ENCODE assay signal across 8 cellular contexts in the genomic region with DNA sequence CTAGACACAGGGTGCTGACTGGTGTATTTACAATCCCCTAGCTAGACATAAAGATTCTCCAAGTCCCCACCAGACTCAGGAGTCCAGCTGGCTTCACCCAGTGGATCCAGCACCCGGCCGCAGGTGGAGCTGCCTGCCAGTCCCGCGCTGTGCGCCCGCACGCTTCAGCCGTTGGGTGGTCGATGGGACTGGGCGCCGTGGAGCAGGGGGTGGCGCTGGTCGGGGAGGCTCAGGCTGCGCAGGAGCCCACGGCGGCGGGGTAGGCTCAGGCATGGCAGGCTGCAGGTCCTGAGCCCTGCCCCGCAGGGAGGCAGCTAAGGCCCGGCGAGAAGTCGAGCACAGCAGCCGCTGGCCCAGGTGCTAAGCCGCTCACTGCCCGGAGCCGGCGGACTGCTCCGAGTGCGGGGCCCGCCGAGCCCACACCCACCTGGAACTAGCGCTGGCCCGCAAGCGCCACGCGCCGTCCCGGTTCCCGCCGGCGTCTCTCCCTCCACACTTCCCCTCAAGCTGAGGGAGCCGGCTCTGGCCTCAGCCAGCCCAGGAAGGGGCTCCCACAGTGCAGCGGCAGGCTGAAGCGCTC. TPM values are rescaled to one million over a fixed set of nuclear protein-coding genes. Genes with fewer than 3 reads are reported as not detected.
DNase-seq lines count a peak whose midpoint lies in the region; ATAC-seq, FAIRE-seq and TF ChIP-seq lines count a peak whose summit lies in the region.
"Not testable (repeated sequence)": the region's sequence is repeated elsewhere in the genome, so short reads cannot be mapped to it uniquely, and the experiment has no call there.

No MANE protein-coding gene starts in this region.

- TF ChIP-seq EP300 in H1 (IDR thresholded peaks at IDR 0.05; ENCODE audit: borderline replicate concordance in 1 of 2, low read depth in 2 of 2, low read length in 2 of 2) = not testable (repeated sequence)

- H3K79me1 ChIP-seq in IMR-90 (ENCODE audit: low read depth in 1 of 2, low read length in 2 of 2); H1 (ENCODE audit: low read depth, low read length): not testable (repeated sequence)

- dilution Hi-C loops in IMR-90 (cut with HindIII; ENCODE audit: low sequenced_read_pairs, unreplicated experiment) = not testable (repeated sequence)

- not testable (repeated sequence) for H3K23me2 ChIP-seq in H1 (ENCODE audit: low read depth, low read length)

- DNase-seq in ELF-1 (ENCODE audit: low read depth, low spot score) (peak; percentile 50), activated gamma-delta T cell (lab: John Stamatoyannopoulos, UW) (peak; percentile 11), endodermal cell (peak; percentile 42), right cardiac atrium (peak in 2 of 3 donors; percentile 45 to 54)
- DNase-seq in GM23338 (ENCODE audit: low spot score); IMR-90; H1 (ENCODE audit: low read depth in 1 of 2, low spot score in 2 of 2); testis: not testable (repeated sequence)

- not testable (repeated sequence) for H3K27me3 Mint-ChIP-seq in GM23338 (ENCODE audit: insufficient read depth, low read depth, poor library complexity); endodermal cell (ENCODE audit: insufficient read depth)

- not testable (repeated sequence) for TF ChIP-seq POLR2A in IMR-90 (IDR thresholded peaks at IDR 0.05; ENCODE audit: low read depth, low read length); H1 (IDR thresholded peaks at IDR 0.05; ENCODE audit: control extremely low read depth in 1 of 2, low read depth in 2 of 2, low read length in 2 of 2); testis (IDR thresholded peaks at IDR 0.05)

- not testable (repeated sequence) for H4K20me1 ChIP-seq in GM23338 (replicated peaks; ENCODE audit: insufficient read depth); IMR-90 (ENCODE audit: insufficient read depth, low read length); H1 (replicated peaks in 1 of 2; ENCODE audit: control insufficient read depth in 1 of 2, insufficient read depth in 2 of 2, low read length in 2 of 2)

- H3K9me3 ChIP-seq in IMR-90 (ENCODE audit: control insufficient read depth, insufficient read depth, low read length); H1 (ENCODE audit: insufficient read depth in 2 of 2, low read depth in 1 of 2, low read length in 1 of 2); right cardiac atrium (ENCODE audit: control insufficient read depth, low read length); testis: not testable (repeated sequence)
- H3K9me3 ChIP-seq in endodermal cell (ENCODE audit: control insufficient read depth, low read length) = peaks cover 20% of the 10 kb centered on the region

- not testable (repeated sequence) for H2BK12ac ChIP-seq in H1 (ENCODE audit: low read depth, low read length)

- not testable (repeated sequence) for H3K9ac ChIP-seq in IMR-90 (ENCODE audit: low read depth, low read length); H1 (replicated peaks in 1 of 4; ENCODE audit: extremely low read depth in 1 of 4, low read depth in 3 of 4, low read length in 3 of 4); endodermal cell (ENCODE audit: extremely low read depth, low read length, poor library complexity, severe bottlenecking)

- WGBS in IMR-90 (ENCODE audit: extremely low coverage in 2 of 2, insufficient read length in 1 of 2), 2 experiments = 74% methylated on average over 19 of the region's 43 CpGs; no CpG with 5 or more reads in 1 of the 2 experiments
- 94% methylated on average over 23 of the region's 43 CpGs; no CpG with 5 or more reads in 1 of the 2 experiments for WGBS in H1 (ENCODE audit: extremely low coverage in 1 of 2, insufficient coverage in 1 of 2, insufficient read length in 1 of 2, insufficient replicate concordance in 2 of 2, low coverage in 1 of 2, low lambda C conversion rate in 2 of 2, missing lambda C conversion rate in 1 of 2), 2 experiments
- 94 to 96% methylated on average over 21 to 43 of the region's 43 CpGs for WGBS in endodermal cell (ENCODE audit: insufficient coverage in 1 of 2, insufficient read length in 1 of 2), 2 experiments
- WGBS in right cardiac atrium = 88% methylated on average over 43 of the region's 43 CpGs
- 78% methylated on average over 41 of the region's 43 CpGs; no CpG with 5 or more reads in 1 of the 2 donors for WGBS in testis, 2 donors

- not testable (repeated sequence) for TF ChIP-seq RAD21 in IMR-90 (IDR thresholded peaks at IDR 0.05; ENCODE audit: low read length); H1 (IDR thresholded peaks at IDR 0.05 in 1 of 2, conservative IDR thresholded peaks at IDR 0.05 in 1 of 2; ENCODE audit: low read depth in 2 of 2, low read length in 2 of 2)

- H3K27ac ChIP-seq in GM23338 (ENCODE audit: low read depth); IMR-90 (ENCODE audit: insufficient read depth, low read length); H1 (ENCODE audit: low read depth, low read length); endodermal cell (ENCODE audit: low read depth, low read length); right cardiac atrium (ENCODE audit: low read length); testis: not testable (repeated sequence)

- not testable (repeated sequence) for H2AK9ac ChIP-seq in IMR-90 (replicated peaks; ENCODE audit: low read depth, low read length, poor library complexity)

- not testable (repeated sequence) for H3K36me3 ChIP-seq in GM23338 (ENCODE audit: insufficient read depth); IMR-90 (ENCODE audit: control insufficient read depth, insufficient read depth, low read length); H1 (ENCODE audit: control insufficient read depth in 2 of 4, insufficient read depth in 4 of 4, low read length in 3 of 4); endodermal cell (ENCODE audit: control insufficient read depth, insufficient read depth, low read length); testis (ENCODE audit: low read depth, missing control alignments)

- H4K91ac ChIP-seq in IMR-90 (ENCODE audit: insufficient read depth, low read depth, low read length); H1 (replicated peaks; ENCODE audit: insufficient read length, low read length): not testable (repeated sequence)

- BruUV-seq in IMR-90 (replicated peaks; lab: Mats Ljungman, UMichigan) = not testable (repeated sequence)

- H3F3A ChIP-seq in GM23338 (replicated peaks; ENCODE audit: low read depth) = not testable (repeated sequence)

- H2BK5ac ChIP-seq in IMR-90 (ENCODE audit: low read depth, low read length, poor library complexity, severe bottlenecking); H1 (ENCODE audit: low read depth, low read length): not testable (repeated sequence)

- POLR2A ChIA-PET in IMR-90 (lab: Charles Lee; ENCODE audit: unreplicated experiment) = not testable (repeated sequence)
- POLR2A ChIA-PET in H1 (lab: Charles Lee; ENCODE audit: partially characterized antibody) = interaction anchor here (1.2 to 1.4 kb wide), 2 partner anchors 15 to 33 kb away, joined by 3 to 4 read pairs; no protein-coding TSS in a partner anchor

- not testable (repeated sequence) for H2AK5ac ChIP-seq in IMR-90 (ENCODE audit: low read depth, low read length); H1 (ENCODE audit: low read depth, low read length)

- not testable (repeated sequence) for H3K4me2 ChIP-seq in GM23338; IMR-90 (ENCODE audit: low read depth, low read length); H1 (ENCODE audit: insufficient read depth in 1 of 2, low read depth in 2 of 2, low read length in 2 of 2)

- not testable (repeated sequence) for H2BK15ac ChIP-seq in IMR-90 (ENCODE audit: low read depth, low read length); H1 (ENCODE audit: low read length)

- not testable (repeated sequence) for H3K4me1 ChIP-seq in GM23338 (ENCODE audit: insufficient read depth); IMR-90 (ENCODE audit: control insufficient read depth, insufficient read depth, low read length); H1 (replicated peaks in 1 of 4; ENCODE audit: control insufficient read depth in 3 of 4, insufficient read depth in 4 of 4, low read length in 3 of 4); endodermal cell (ENCODE audit: control insufficient read depth, insufficient read depth, low read length); right cardiac atrium (ENCODE audit: control insufficient read depth, insufficient read depth, low read length); testis

- H2BK20ac ChIP-seq in IMR-90 (ENCODE audit: low read depth, low read length); H1 (ENCODE audit: low read length): not testable (repeated sequence)

- H3K9me3 Mint-ChIP-seq in GM23338 (peaks cover 23% of the 10 kb centered on the region), endodermal cell (peaks cover 22% of the 10 kb centered on the region)

- in situ Hi-C loops in IMR-90 (cut with MboI; ENCODE audit: low sequenced_read_pairs) = not testable (repeated sequence)

- H3K27ac Mint-ChIP-seq in GM23338, endodermal cell: not testable (repeated sequence)

- H3K9me1 ChIP-seq in IMR-90 (ENCODE audit: insufficient read depth, low read length) = not testable (repeated sequence)

- H3K56ac ChIP-seq in IMR-90 (ENCODE audit: extremely low read depth, insufficient read depth, low read length); H1 (replicated peaks; ENCODE audit: insufficient read length, low read depth, low read length): not testable (repeated sequence)

- CTCF ChIA-PET in IMR-90 (lab: Yijun Ruan, JAX) = not testable (repeated sequence)
- CTCF ChIA-PET in H1 (lab: Charles Lee; ENCODE audit: partially characterized antibody) = interaction anchor here (0.6 to 1.4 kb wide), 5 partner anchors 21 to 192 kb away, joined by 3 to 4 read pairs (median 3); no protein-coding TSS in a partner anchor

- ATAC-seq in GM23338 = peak; percentile 78
- ATAC-seq in IMR-90 (ENCODE audit: low read depth) = 0 out of 2 replicates have a peak, but pooled peaks have one; percentile 24
- not testable (repeated sequence) for ATAC-seq in right cardiac atrium

- not testable (repeated sequence) for H3K4ac ChIP-seq in IMR-90 (ENCODE audit: low read depth, low read length); H1 (replicated peaks; ENCODE audit: insufficient read length, low read depth, low read length)

- not testable (repeated sequence) for H3K9me2 ChIP-seq in GM23338 (ENCODE audit: insufficient read depth)

- TF ChIP-seq CTCF in GM23338 (conservative IDR thresholded peaks at IDR 0.05; ENCODE audit: low read depth in 2 of 2); IMR-90 (conservative IDR thresholded peaks at IDR 0.05; ENCODE audit: low read depth, low read length); H1 (IDR thresholded peaks at IDR 0.05; ENCODE audit: control extremely low read depth in 1 of 3, insufficient read depth in 1 of 3, low read depth in 1 of 3, low read length in 3 of 3); endodermal cell (conservative IDR thresholded peaks at IDR 0.05); testis (IDR thresholded peaks at IDR 0.05): not testable (repeated sequence)

- H3K4me3 ChIP-seq in GM23338; IMR-90 (ENCODE audit: insufficient read depth, low read depth, low read length); H1 (ENCODE audit: extremely low read depth in 1 of 4, insufficient read depth in 2 of 4, low read depth in 3 of 4, low read length in 4 of 4); endodermal cell (ENCODE audit: low read length); right cardiac atrium (ENCODE audit: low read length): not testable (repeated sequence)
- H3K4me3 ChIP-seq in testis = peak overlapping the region; percentile 37 to 51

- not testable (repeated sequence) for H4K8ac ChIP-seq in IMR-90 (ENCODE audit: low read depth in 2 of 2, low read length in 2 of 2); H1 (ENCODE audit: extremely low read depth, insufficient read depth, low read length)

- H3K27me3 ChIP-seq in GM23338 (ENCODE audit: insufficient read depth); IMR-90 (ENCODE audit: control insufficient read depth, insufficient read depth, low read length); H1 (replicated peaks in 1 of 4; ENCODE audit: control insufficient read depth in 3 of 4, extremely low read depth in 1 of 4, insufficient read depth in 3 of 4, low read length in 3 of 4); endodermal cell (ENCODE audit: control insufficient read depth, insufficient read depth, low read length, poor library complexity, severe bottlenecking); right cardiac atrium (ENCODE audit: control insufficient read depth, insufficient read depth); testis: not testable (repeated sequence)

- H3K36me3 Mint-ChIP-seq in GM23338 (ENCODE audit: low read depth) = peaks cover 13% of the 10 kb centered on the region
- H3K36me3 Mint-ChIP-seq in endodermal cell (ENCODE audit: low read depth) = peaks cover 14% of the 10 kb centered on the region

- intact Hi-C loops in IMR-90 (cut with micrococcal nuclease); right cardiac atrium (cut with DNase I); testis (cut with DNase I; ENCODE audit: low total_unique reads): not testable (repeated sequence)

- not testable (repeated sequence) for FAIRE-seq in H1 (lab: Jason Lieb, UNC)

- H3K4me1 Mint-ChIP-seq in GM23338, endodermal cell: not testable (repeated sequence)

- not testable (repeated sequence) for H3K79me2 ChIP-seq in GM23338 (replicated peaks; ENCODE audit: insufficient read depth); H1 (ENCODE audit: control insufficient read depth in 1 of 2, insufficient read depth in 2 of 2, low read length in 2 of 2)

- H4K5ac ChIP-seq in IMR-90 (ENCODE audit: low read depth, low read length); H1 (ENCODE audit: insufficient read length, low read depth, low read length): not testable (repeated sequence)

- not testable (repeated sequence) for H3K4me3 Mint-ChIP-seq in GM23338, endodermal cell

- H3K23ac ChIP-seq in IMR-90 (ENCODE audit: low read depth, low read length); H1 (ENCODE audit: insufficient read length): not testable (repeated sequence)

- not testable (repeated sequence) for H3K14ac ChIP-seq in IMR-90 (replicated peaks; ENCODE audit: low read depth, low read length); H1 (ENCODE audit: insufficient read length)

- not testable (repeated sequence) for H2BK120ac ChIP-seq in IMR-90 (ENCODE audit: low read depth, low read length); H1 (replicated peaks; ENCODE audit: low read depth, low read length)

- not testable (repeated sequence) for H3K18ac ChIP-seq in IMR-90 (ENCODE audit: low read depth, low read length); H1 (ENCODE audit: extremely low read depth, low read length)

- not testable (repeated sequence) for H2AFZ ChIP-seq in GM23338; IMR-90 (replicated peaks; ENCODE audit: low read length, poor library complexity); H1 (ENCODE audit: low read length)

RNA-seq across cellular contexts. Expression of a gene that starts 7.3 kb away (rescaled TPM):
- 6.7 and 12.2 TPM in 2 replicates for total RNA-seq in GM23338 (2014; rRNA removed; shearing (Covaris generic))
- polyA plus RNA-seq in GM23338 (2016; fragmentation: Nextera tagmentation; extraction: Ambion mirVana) = 4.9 and 5.1 TPM in 2 replicates
- total RNA-seq in IMR-90 (2012; rRNA removed) = 1.6 and 1.7 TPM in 2 replicates
- polyA plus RNA-seq in IMR-90 (2012; rRNA removed) = 0.96 and 1.3 TPM in 2 replicates
- 0.81 and 0.82 TPM in 2 replicates for polyA plus RNA-seq in IMR-90 (2012; cell fraction: cytosol; rRNA removed)
- 3.9 and 4.1 TPM in 2 replicates for polyA plus RNA-seq in IMR-90 (2012; cell fraction: nucleus; rRNA removed; ENCODE audit: low replicate concordance)
- total RNA-seq in H1 (2021; fragmentation: NEBNext Ultra II Directional; extraction: Animal tissue kit (Norgen Biotek cat#: 25700)) = 5.9 and 6.4 TPM in 2 replicates
- 6.8 and 8.0 TPM in 2 replicates for polyA plus RNA-seq in H1 (2011; rRNA removed)
- 7.8 TPM for polyA plus RNA-seq in H1 (2011; cell fraction: cytosol; rRNA removed)
- 16.2 TPM for polyA plus RNA-seq in H1 (2011; cell fraction: nucleus; rRNA removed)
- polyA plus RNA-seq in H1 (2012, experiment 1 of 2) = 6.7 to 8.7 TPM (median 8.4 TPM) in 4 replicates
- polyA plus RNA-seq in H1 (2012, experiment 2 of 2) = 2.2 TPM
- 4.2 TPM for polyA plus RNA-seq in H1 (2013, experiment 1 of 2)
- polyA plus RNA-seq in H1 (2013, experiment 2 of 2) = 5.1 TPM
- 7.2 and 13.7 TPM in 2 replicates for polyA minus RNA-seq in H1 (2011; rRNA and poly(A)+ RNA removed)
- polyA minus RNA-seq in H1 (2011; cell fraction: cytosol; rRNA and poly(A)+ RNA removed) = 5.9 TPM
- 24.5 TPM for polyA minus RNA-seq in H1 (2011; cell fraction: nucleus; rRNA and poly(A)+ RNA removed)
- total RNA-seq in endodermal cell = 10 to 100 TPM in 1 of 2 donors, 1 to 10 TPM in 1; 7.5 to 16.1 TPM
- 2.0 TPM for polyA plus RNA-seq in endodermal cell (2013, experiment 1 of 2)
- polyA plus RNA-seq in endodermal cell (2013, experiment 2 of 2) = 2.5 TPM
- under 1 TPM; 0.45 to 0.85 (median 0.62) TPM for total RNA-seq in right cardiac atrium
- 0.86 TPM for polyA plus RNA-seq in right cardiac atrium
- 1 to 10 TPM; 3.8 to 7.5 TPM for total RNA-seq in testis
- 8.5 TPM for polyA plus RNA-seq in testis (ENCODE audit: insufficient read depth, low read depth, low replicate concordance)
